Comparison of ENCODE assay signal across 29 cellular contexts in genomic region chr9:107569171-107569570, GRCh38.
DNase-seq lines count a peak whose midpoint lies in the region; ATAC-seq, FAIRE-seq and TF ChIP-seq lines count a peak whose summit lies in the region.
"Had no signal": no experiment of that assay in that cellular context is flagged by ENCODE, and none has a peak within 500 bp of the region (broad histone marks: within the 10 kb centered on the region; RNA-seq: fewer than 3 reads in every experiment).

No MANE protein-coding gene starts in this region.

- H3K56ac ChIP-seq in IMR-90 (ENCODE audit: extremely low read depth, insufficient read depth, low read length) = no peak overlapping the region

- H3K9me3 ChIP-seq in A549 (no peaks in the 10 kb centered on the region), IMR-90 (ENCODE audit: control insufficient read depth, insufficient read depth, low read length) (no peaks in the 10 kb centered on the region), endothelial cell of umbilical vein (replicated peaks; ENCODE audit: control insufficient read depth, insufficient read depth, low read length) (no peaks in the 10 kb centered on the region), mesenchymal stem cell (ENCODE audit: control insufficient read depth, low read length) (no peaks in the 10 kb centered on the region), OCI-LY7 (ENCODE audit: low read length) (no peaks in the 10 kb centered on the region)
- H3K9me3 ChIP-seq in CD4-positive, alpha-beta memory T cell (ENCODE audit: control insufficient read depth in 1 of 2, low read length in 2 of 2) = no peaks in the 10 kb centered on the region
- H3K9me3 ChIP-seq: gastroesophageal sphincter, tibial nerve had no signal

- BruUV-seq in IMR-90 (replicated peaks; lab: Mats Ljungman, UMichigan) = no TSS peak
- no TSS peak for BruUV-seq in endothelial cell of umbilical vein (replicated peaks; lab: Mats Ljungman, UMichigan)
- no TSS peak for BruUV-seq in OCI-LY7 (replicated peaks; lab: Mats Ljungman, UMichigan)

- H2BK120ac ChIP-seq in IMR-90 (ENCODE audit: low read depth, low read length) = no peak overlapping the region
- H2BK120ac ChIP-seq in mesenchymal stem cell (ENCODE audit: low read depth, low read length) = no peak overlapping the region

- peak in 1 of 2 experiments; percentile 72; a peak in 3 of 6 replicates for ATAC-seq in A549
- ATAC-seq in IMR-90 (ENCODE audit: low read depth) = peak; percentile 64
- ATAC-seq: activated CD4-positive, CD25-positive, alpha-beta regulatory T cell treated with anti-CD3 and anti-CD28 coated beads, Interleukin-2, amount 50 U/mL, for 24 hours; gastroesophageal sphincter; stimulated activated naive CD8-positive, alpha-beta T cell treated with anti-CD3 and anti-CD28 coated beads, Interleukin-15, amount 100 ng/mL, for 72 hours had no signal

- no peak overlapping the region for H2AFZ ChIP-seq in IMR-90 (replicated peaks; ENCODE audit: low read length, poor library complexity)
- no peak overlapping the region for H2AFZ ChIP-seq in endothelial cell of umbilical vein (ENCODE audit: low read depth, low read length)
- no peak overlapping the region for H2AFZ ChIP-seq in mesenchymal stem cell (ENCODE audit: low read depth, low read length)
- H2AFZ ChIP-seq in OCI-LY7 (ENCODE audit: low read length) = no peak overlapping the region

- H3K9me3 Mint-ChIP-seq in CD4-positive, alpha-beta memory T cell = peaks cover 0 to 5% (median under 1%) of the 10 kb centered on the region in 8 donors
- H3K9me3 Mint-ChIP-seq: central memory CD8-positive, alpha-beta T cell; stimulated activated naive CD8-positive, alpha-beta T cell treated with anti-CD3 and anti-CD28 coated beads, Interleukin-15, amount 100 ng/mL, for 72 hours had no signal

- TF ChIP-seq CTCF in A549 (IDR thresholded peaks at IDR 0.05) = no peak
- no peak for TF ChIP-seq CTCF in IMR-90 (conservative IDR thresholded peaks at IDR 0.05; ENCODE audit: low read depth, low read length)
- no peak for TF ChIP-seq CTCF in endothelial cell of umbilical vein (IDR thresholded peaks at IDR 0.05; ENCODE audit: extremely low read depth in 1 of 2, insufficient read depth in 1 of 2, low read depth in 1 of 2, low read length in 2 of 2)
- TF ChIP-seq CTCF in OCI-LY7 (conservative IDR thresholded peaks at IDR 0.05; ENCODE audit: low read length) = no peak

- H3K79me2 ChIP-seq in endothelial cell of umbilical vein (ENCODE audit: control insufficient read depth, insufficient read depth, low read length) (no peaks in the 10 kb centered on the region), OCI-LY7 (ENCODE audit: insufficient read depth, low read depth, low read length) (no peaks in the 10 kb centered on the region)

- TF ChIP-seq POLR2A in A549 (IDR thresholded peaks at IDR 0.05; ENCODE audit: low read length) (no peak), IMR-90 (IDR thresholded peaks at IDR 0.05; ENCODE audit: low read depth, low read length) (no peak), endothelial cell of umbilical vein (IDR thresholded peaks at IDR 0.05; ENCODE audit: low read depth, low read length) (no peak)

- H3K4ac ChIP-seq in IMR-90 (ENCODE audit: low read depth, low read length) = no peak overlapping the region
- H3K4ac ChIP-seq in mesenchymal stem cell (ENCODE audit: low read depth in 1 of 2, low read length in 2 of 2) = no peak overlapping the region

- no peak overlapping the region for H4K91ac ChIP-seq in IMR-90 (ENCODE audit: insufficient read depth, low read depth, low read length)
- no peak overlapping the region for H4K91ac ChIP-seq in mesenchymal stem cell (ENCODE audit: low read length)

- H3K27ac ChIP-seq in A549 = peak overlapping the region; percentile 10 to 50; a peak in 3 of 6 replicates
- H3K27ac ChIP-seq in IMR-90 (ENCODE audit: insufficient read depth, low read length) = no peak overlapping the region
- no peak overlapping the region for H3K27ac ChIP-seq in endothelial cell of umbilical vein (ENCODE audit: insufficient read depth, low read depth, low read length)
- no peak overlapping the region for H3K27ac ChIP-seq in mesenchymal stem cell (ENCODE audit: low read length, poor library complexity, severe bottlenecking)
- H3K27ac ChIP-seq in OCI-LY7 (ENCODE audit: low read depth, low read length, poor library complexity, severe bottlenecking) = no peak overlapping the region
- no peak overlapping the region for H3K27ac ChIP-seq in CD4-positive, alpha-beta memory T cell (ENCODE audit: low read depth, low read length)
- H3K27ac ChIP-seq: dorsolateral prefrontal cortex, gastroesophageal sphincter, tibial nerve had no signal

- no peak overlapping the region for H2AK5ac ChIP-seq in IMR-90 (ENCODE audit: low read depth, low read length)
- H2AK5ac ChIP-seq in mesenchymal stem cell (ENCODE audit: low read length, severe bottlenecking) = no peak overlapping the region

- intact Hi-C loops in IMR-90 (cut with micrococcal nuclease) = no loop called here
- intact Hi-C loops in endothelial cell of umbilical vein (cut with micrococcal nuclease) = no loop called here
- intact Hi-C loops in OCI-LY7 (cut with micrococcal nuclease; ENCODE audit: unreplicated experiment) = no loop called here
- intact Hi-C loops in CD4-positive, alpha-beta memory T cell (cut with micrococcal nuclease) = no loop called here

- no peak for DNase-seq in A549 (ENCODE audit: low read depth in 1 of 2, low spot score in 1 of 2)
- DNase-seq in IMR-90 = peak; percentile 17
- peak; percentile 13 for DNase-seq in endothelial cell of umbilical vein (ENCODE audit: low read depth, low spot score)
- DNase-seq in mesenchymal stem cell = peak; percentile 24
- DNase-seq in RKO (ENCODE audit: low spot score) = no peak
- DNase-seq in OCI-LY7 (ENCODE audit: low spot score) = no peak
- DNase-seq in CD4-positive, alpha-beta memory T cell = no peak
- DNase-seq in HUDEP-2 (lab: John Stamatoyannopoulos, UW; ENCODE audit: unreplicated experiment in 76 of 76) = no peak
- DNase-seq: activated naive CD4-positive, alpha-beta T cell; activated T-cell treated with anti-CD3 and anti-CD28 coated beads, Interleukin-2, amount 50 U/mL, for 1 hour; anterior cingulate cortex; dorsolateral prefrontal cortex; H7; KG1; MV-4-11; NCI-H187 treated with DMSO at 0.1 percent for 48 hours; NCI-H69; nucleus accumbens; Right ventricle myocardium superior; stimulated activated CD4-positive, alpha-beta T cell treated with anti-CD3 and anti-CD28 coated beads, Interleukin-12 subunit alpha, Interleukin-12 subunit beta, amount 100 ng/mL, for 4 hours; stimulated activated CD4-positive, alpha-beta T cell treated with anti-CD3 and anti-CD28 coated beads, Interleukin-4, amount 100 ng/mL, for 4 hours; stimulated activated naive CD8-positive, alpha-beta T cell treated with anti-CD3 and anti-CD28 coated beads, Interleukin-15, amount 100 ng/mL, for 72 hours had no signal

- H3K9me1 ChIP-seq in IMR-90 (ENCODE audit: insufficient read depth, low read length) (no peaks in the 10 kb centered on the region), endothelial cell of umbilical vein (replicated peaks; ENCODE audit: control insufficient read depth, extremely low read depth, insufficient read depth, low read length) (no peaks in the 10 kb centered on the region)

- no peaks in the 10 kb centered on the region for H3K36me3 Mint-ChIP-seq in CD4-positive, alpha-beta memory T cell

- POLR2A ChIA-PET in A549 (lab: Yijun Ruan, JAX) (no interaction called here), IMR-90 (lab: Charles Lee; ENCODE audit: unreplicated experiment) (no interaction called here), endothelial cell of umbilical vein (lab: Charles Lee) (no interaction called here), OCI-LY7 (lab: Charles Lee) (no interaction called here)
- POLR2A ChIA-PET in CD4-positive, alpha-beta memory T cell (lab: Charles Lee; ENCODE audit: partially characterized antibody) = interaction anchor here (0.6 kb wide), 1 partner anchor 24 kb away, joined by 5 read pairs; no protein-coding TSS in a partner anchor

- no peaks in the 10 kb centered on the region for H3K9me2 ChIP-seq in OCI-LY7 (ENCODE audit: insufficient read depth, low read length)

- H3K4me2 ChIP-seq in A549 (peak overlapping the region; percentile 46), IMR-90 (ENCODE audit: low read depth, low read length) (no peak overlapping the region), endothelial cell of umbilical vein (ENCODE audit: insufficient read depth, low read length) (no peak overlapping the region), mesenchymal stem cell (ENCODE audit: low read length, poor library complexity, severe bottlenecking) (no peak overlapping the region), OCI-LY7 (ENCODE audit: low read length) (no peak overlapping the region)

- H3K18ac ChIP-seq in IMR-90 (ENCODE audit: low read depth, low read length) (no peak overlapping the region), mesenchymal stem cell (ENCODE audit: low read depth in 1 of 2, low read length in 2 of 2) (no peak overlapping the region)

- no peak for TF ChIP-seq EP300 in A549 (IDR thresholded peaks at IDR 0.05)

- TF ChIP-seq RAD21 in A549 (conservative IDR thresholded peaks at IDR 0.05 in 1 of 2, IDR thresholded peaks at IDR 0.05 in 1 of 2) = no peak
- no peak for TF ChIP-seq RAD21 in IMR-90 (IDR thresholded peaks at IDR 0.05; ENCODE audit: low read length)

- H3K36me3 ChIP-seq in IMR-90 (ENCODE audit: control insufficient read depth, insufficient read depth, low read length) = no peaks in the 10 kb centered on the region
- H3K36me3 ChIP-seq in endothelial cell of umbilical vein (ENCODE audit: control insufficient read depth in 2 of 2, extremely low read depth in 1 of 2, insufficient read depth in 2 of 2, low read length in 2 of 2) = no peaks in the 10 kb centered on the region
- no peaks in the 10 kb centered on the region for H3K36me3 ChIP-seq in mesenchymal stem cell (ENCODE audit: control insufficient read depth in 1 of 2, insufficient read depth in 2 of 2, low read depth in 1 of 2, low read length in 2 of 2)
- no peaks in the 10 kb centered on the region for H3K36me3 ChIP-seq in OCI-LY7 (ENCODE audit: insufficient read depth, low read length)
- H3K36me3 ChIP-seq in CD4-positive, alpha-beta memory T cell (ENCODE audit: insufficient read depth, low read length) = no peaks in the 10 kb centered on the region
- H3K36me3 ChIP-seq: gastroesophageal sphincter, tibial nerve had no signal

- H3K4me3 ChIP-seq in A549 (no peak overlapping the region), IMR-90 (ENCODE audit: insufficient read depth, low read depth, low read length) (no peak overlapping the region), endothelial cell of umbilical vein (replicated peaks in 1 of 3; ENCODE audit: insufficient read depth in 1 of 3, low read depth in 1 of 3, low read length in 3 of 3) (no peak overlapping the region), mesenchymal stem cell (ENCODE audit: insufficient read depth in 1 of 2, low read depth in 1 of 2, low read length in 2 of 2) (no peak overlapping the region), OCI-LY7 (ENCODE audit: low read depth, low read length, poor library complexity, severe bottlenecking) (no peak overlapping the region)
- no peak overlapping the region for H3K4me3 ChIP-seq in CD4-positive, alpha-beta memory T cell (ENCODE audit: low read length in 2 of 2)
- H3K4me3 ChIP-seq: dorsolateral prefrontal cortex, gastroesophageal sphincter, tibial nerve had no signal

- CTCF ChIA-PET in A549 (lab: Yijun Ruan, JAX) (interaction anchor here (1.2 kb wide), 1 partner anchor 846 kb away, joined by 3 read pairs; no protein-coding TSS in a partner anchor), IMR-90 (lab: Yijun Ruan, JAX) (no interaction called here), endothelial cell of umbilical vein (lab: Charles Lee) (interaction anchor here (1.0 kb wide), 1 partner anchor 33 kb away, joined by 3 read pairs; no protein-coding TSS in a partner anchor), OCI-LY7 (lab: Charles Lee; ENCODE audit: unreplicated experiment) (no interaction called here)
- CTCF ChIA-PET in CD4-positive, alpha-beta memory T cell (lab: Charles Lee; ENCODE audit: partially characterized antibody) = no interaction called here

- H3K27ac Mint-ChIP-seq in CD4-positive, alpha-beta memory T cell = no peak overlapping the region
- H3K27ac Mint-ChIP-seq: stimulated activated naive CD8-positive, alpha-beta T cell treated with anti-CD3 and anti-CD28 coated beads, Interleukin-15, amount 100 ng/mL, for 72 hours had no signal

- H3K79me1 ChIP-seq in IMR-90 (ENCODE audit: low read depth in 1 of 2, low read length in 2 of 2) = no peaks in the 10 kb centered on the region
- no peaks in the 10 kb centered on the region for H3K79me1 ChIP-seq in mesenchymal stem cell (replicated peaks; ENCODE audit: low read length, poor library complexity, severe bottlenecking)

- H3K4me3 Mint-ChIP-seq in CD4-positive, alpha-beta memory T cell = no peak overlapping the region
- H3K4me3 Mint-ChIP-seq: central memory CD8-positive, alpha-beta T cell; stimulated activated naive CD8-positive, alpha-beta T cell treated with anti-CD3 and anti-CD28 coated beads, Interleukin-15, amount 100 ng/mL, for 72 hours had no signal

- no peaks in the 10 kb centered on the region for H4K20me1 ChIP-seq in IMR-90 (ENCODE audit: insufficient read depth, low read length)
- H4K20me1 ChIP-seq in endothelial cell of umbilical vein (replicated peaks; ENCODE audit: control insufficient read depth, extremely low read depth, insufficient read depth, low read length) = no peaks in the 10 kb centered on the region
- H4K20me1 ChIP-seq in OCI-LY7 (ENCODE audit: insufficient read depth, low read length) = no peaks in the 10 kb centered on the region

- no peak overlapping the region for H3K9ac ChIP-seq in IMR-90 (ENCODE audit: low read depth, low read length)
- no peak overlapping the region for H3K9ac ChIP-seq in endothelial cell of umbilical vein (replicated peaks; ENCODE audit: extremely low read depth, insufficient read depth, low read length)
- no peak overlapping the region for H3K9ac ChIP-seq in mesenchymal stem cell (ENCODE audit: low read length)

- H3K23ac ChIP-seq in IMR-90 (ENCODE audit: low read depth, low read length) (no peak overlapping the region), mesenchymal stem cell (ENCODE audit: low read length in 2 of 2) (no peak overlapping the region)

- no peaks in the 10 kb centered on the region for H3K27me3 ChIP-seq in IMR-90 (ENCODE audit: control insufficient read depth, insufficient read depth, low read length)
- H3K27me3 ChIP-seq in endothelial cell of umbilical vein (ENCODE audit: control insufficient read depth in 2 of 2, insufficient read depth in 2 of 2, low read length in 2 of 2) = no peaks in the 10 kb centered on the region
- no peaks in the 10 kb centered on the region for H3K27me3 ChIP-seq in mesenchymal stem cell (ENCODE audit: control insufficient read depth in 1 of 2, insufficient read depth in 1 of 2, low read length in 2 of 2)
- H3K27me3 ChIP-seq in CD4-positive, alpha-beta memory T cell (ENCODE audit: insufficient read depth, low read length) = no peaks in the 10 kb centered on the region
- H3K27me3 ChIP-seq: dorsolateral prefrontal cortex, gastroesophageal sphincter, tibial nerve had no signal

- dilution Hi-C loops in IMR-90 (cut with HindIII; ENCODE audit: low sequenced_read_pairs, unreplicated experiment) (no loop called here), endothelial cell of umbilical vein (cut with MboI; ENCODE audit: extremely low pct_ligation_motif_present, low sequenced_read_pairs) (no loop called here)

- no peak overlapping the region for H2BK20ac ChIP-seq in IMR-90 (ENCODE audit: low read depth, low read length)

- H3K14ac ChIP-seq in IMR-90 (replicated peaks; ENCODE audit: low read depth, low read length) = no peak overlapping the region
- no peak overlapping the region for H3K14ac ChIP-seq in mesenchymal stem cell (ENCODE audit: low read length in 2 of 2)

- H4K8ac ChIP-seq in IMR-90 (ENCODE audit: low read depth in 2 of 2, low read length in 2 of 2) = no peak overlapping the region
- H4K8ac ChIP-seq in mesenchymal stem cell (ENCODE audit: low read length) = no peak overlapping the region

- no peak overlapping the region for H2BK15ac ChIP-seq in IMR-90 (ENCODE audit: low read depth, low read length)
- H2BK15ac ChIP-seq in mesenchymal stem cell (ENCODE audit: low read depth, poor library complexity, severe bottlenecking) = no peak overlapping the region

- in situ Hi-C loops in IMR-90 (cut with MboI; ENCODE audit: low sequenced_read_pairs) = no loop called here

- H2BK5ac ChIP-seq in IMR-90 (ENCODE audit: low read depth, low read length, poor library complexity, severe bottlenecking) (no peak overlapping the region), mesenchymal stem cell (ENCODE audit: low read depth, low read length, poor library complexity, severe bottlenecking) (no peak overlapping the region)

- H3K27me3 Mint-ChIP-seq in CD4-positive, alpha-beta memory T cell = no peaks in the 10 kb centered on the region
- H3K27me3 Mint-ChIP-seq: central memory CD8-positive, alpha-beta T cell; stimulated activated naive CD8-positive, alpha-beta T cell treated with anti-CD3 and anti-CD28 coated beads, Interleukin-15, amount 100 ng/mL, for 72 hours had no signal

- FAIRE-seq in A549 (lab: Jason Lieb, UNC) (no peak), endothelial cell of umbilical vein (lab: Jason Lieb, UNC) (no peak)
- FAIRE-seq: A204.1, D721Med, keratinocyte had no signal

- 27% methylated on average over 4 of the region's 4 CpGs for WGBS in A549 (ENCODE audit: missing lambda C conversion rate)
- WGBS in IMR-90 (ENCODE audit: extremely low coverage in 2 of 2, insufficient read length in 1 of 2), 2 experiments = no CpG with 5 or more reads among the region's 4 CpGs
- WGBS in mesenchymal stem cell = 17% methylated on average over 3 of the region's 4 CpGs

- H2AK9ac ChIP-seq in IMR-90 (replicated peaks; ENCODE audit: low read depth, low read length, poor library complexity) = no peak overlapping the region

- no peaks in the 10 kb centered on the region for H3K4me1 Mint-ChIP-seq in CD4-positive, alpha-beta memory T cell
- H3K4me1 Mint-ChIP-seq: central memory CD8-positive, alpha-beta T cell; stimulated activated naive CD8-positive, alpha-beta T cell treated with anti-CD3 and anti-CD28 coated beads, Interleukin-15, amount 100 ng/mL, for 72 hours had no signal

- H2BK12ac ChIP-seq in mesenchymal stem cell (ENCODE audit: low read length in 2 of 2) = no peak overlapping the region

- H4K5ac ChIP-seq in IMR-90 (ENCODE audit: low read depth, low read length) = no peak overlapping the region

- H3K4me1 ChIP-seq in A549 (peaks cover 12% of the 10 kb centered on the region), IMR-90 (ENCODE audit: control insufficient read depth, insufficient read depth, low read length) (no peaks in the 10 kb centered on the region; the same call in 1 of the 2 replicates), endothelial cell of umbilical vein (ENCODE audit: control insufficient read depth, extremely low read depth, insufficient read depth, low read length) (peaks cover 5% of the 10 kb centered on the region), mesenchymal stem cell (ENCODE audit: control insufficient read depth, insufficient read depth, low read depth, low read length) (no peaks in the 10 kb centered on the region), OCI-LY7 (ENCODE audit: insufficient read depth, low read length, poor library complexity, severe bottlenecking) (no peaks in the 10 kb centered on the region)
- H3K4me1 ChIP-seq in CD4-positive, alpha-beta memory T cell (ENCODE audit: insufficient read depth, low read length) = no peaks in the 10 kb centered on the region
- H3K4me1 ChIP-seq: gastroesophageal sphincter had no signal

Comparison
In these comparisons a context has a peak if more than half of its experiments do, and no peak if none do; other contexts are left out.
1. DNase-seq: peak in IMR-90 (single experiment), endothelial cell of umbilical vein (single experiment) and mesenchymal stem cell (single experiment); none in A549 (0 of 2), RKO (single experiment), OCI-LY7 (single experiment), CD4-positive, alpha-beta memory T cell (0 of 5) and HUDEP-2 (0 of 76).
2. H3K27ac ChIP-seq: peak in A549 (2 of 2); none in IMR-90 (single experiment), endothelial cell of umbilical vein (single experiment), mesenchymal stem cell (single experiment), OCI-LY7 (single experiment) and CD4-positive, alpha-beta memory T cell (single experiment).
3. CTCF ChIA-PET loops: an anchor here in A549 (1.2 kb wide) and endothelial cell of umbilical vein (1.0 kb wide); none called in IMR-90, OCI-LY7 and CD4-positive, alpha-beta memory T cell.